ENCODE assay signal across 9 cellular contexts in the genomic region with DNA sequence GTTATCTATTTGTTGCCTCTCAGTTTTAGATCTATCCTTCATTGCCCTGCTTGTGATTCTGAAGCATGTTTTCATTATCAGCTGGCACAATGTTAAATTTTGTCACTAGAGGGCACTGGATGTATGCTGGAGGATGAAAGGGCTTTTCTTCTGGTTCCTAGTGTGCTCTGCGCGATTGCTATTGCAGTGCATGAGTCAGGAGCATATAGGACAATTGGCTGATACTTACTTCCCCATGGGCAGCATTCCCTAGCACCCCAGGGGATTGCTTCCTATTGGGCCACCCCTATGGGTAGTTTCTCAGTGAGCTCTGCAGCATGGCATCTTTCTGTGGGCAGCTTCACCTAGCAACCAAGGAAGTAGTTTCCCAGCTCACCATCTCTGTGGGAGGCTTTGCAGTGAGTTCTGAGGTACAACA.
DNase-seq lines count a peak whose midpoint lies in the region; ATAC-seq and TF ChIP-seq lines count a peak whose summit lies in the region.
"Had no signal": no experiment of that assay in that cellular context is flagged by ENCODE, and none has a peak within 500 bp of the region (broad histone marks: within the 10 kb centered on the region; RNA-seq: fewer than 3 reads in every experiment).

No MANE protein-coding gene starts in this region.

- no peaks in the 10 kb centered on the region for H3K4me1 ChIP-seq in Loucy (ENCODE audit: insufficient read depth, low read length, poor library complexity, severe bottlenecking)

- TF ChIP-seq EP300 in neural cell (conservative IDR thresholded peaks at IDR 0.05; ENCODE audit: poor library complexity, severe bottlenecking) = no peak

- H3K79me2 ChIP-seq in Loucy (ENCODE audit: insufficient read depth, low read length) = no peaks in the 10 kb centered on the region
- no peaks in the 10 kb centered on the region for H3K79me2 ChIP-seq in neural cell (replicated peaks; ENCODE audit: insufficient read depth, low read length)

- H3K9ac ChIP-seq in Loucy (ENCODE audit: low read depth, low read length, poor library complexity, severe bottlenecking) = no peak overlapping the region
- no peak overlapping the region for H3K9ac ChIP-seq in neural cell (ENCODE audit: low read length)

- no peaks in the 10 kb centered on the region for H3F3A ChIP-seq in Loucy (ENCODE audit: low read depth)
- H3F3A ChIP-seq in neural cell (ENCODE audit: insufficient read depth, low read length, poor library complexity, severe bottlenecking) = no peaks in the 10 kb centered on the region

- no peaks in the 10 kb centered on the region for H3K27me3 ChIP-seq in Loucy (ENCODE audit: insufficient read depth, low read length, poor library complexity, severe bottlenecking)
- no peaks in the 10 kb centered on the region for H3K27me3 ChIP-seq in neural cell (ENCODE audit: insufficient read depth, low read depth, low read length)
- H3K27me3 ChIP-seq: neutrophil had no signal

- in situ Hi-C loops in GM13977 (cut with MboI; ENCODE audit: low pct_unique_long_range_greater_than_20kb, low sequenced_read_pairs, unreplicated experiment) = loop anchor here (25.0 kb wide), 1 partner anchor 264 kb away; no protein-coding TSS in a partner anchor

- H3K9me3 ChIP-seq in Loucy (ENCODE audit: insufficient read depth, low read depth, low read length) (no peaks in the 10 kb centered on the region), neural cell (ENCODE audit: low read length) (no peaks in the 10 kb centered on the region)
- H3K9me3 ChIP-seq: neutrophil had no signal

- peak; percentile 92 for ATAC-seq in HG02588 (IDR thresholded peaks at IDR 0.05; ENCODE audit: unreplicated experiment)

- TF ChIP-seq CTCF in GM13977 (IDR thresholded peaks at IDR 0.05; ENCODE audit: extremely low read depth, insufficient read depth, missing control alignments) (peak; percentile 68), Loucy (conservative IDR thresholded peaks at IDR 0.05; ENCODE audit: low read length) (peak; percentile 92), neural cell (IDR thresholded peaks at IDR 0.05; ENCODE audit: poor library complexity, severe bottlenecking) (peak; percentile 95)

- H2AFZ ChIP-seq in Loucy (ENCODE audit: low read length) (peak overlapping the region; percentile 47), neural cell (ENCODE audit: low read depth, low read length) (no peak overlapping the region)

- H3K4me2 ChIP-seq in Loucy (ENCODE audit: low read depth, low read length, poor library complexity, severe bottlenecking) = no peak overlapping the region
- H3K4me2 ChIP-seq in neural cell (ENCODE audit: low read length) = no peak overlapping the region

- H3K36me3 ChIP-seq in Loucy (ENCODE audit: insufficient read depth, low read length) (no peaks in the 10 kb centered on the region), neural cell (ENCODE audit: insufficient read depth, low read length) (no peaks in the 10 kb centered on the region)
- H3K36me3 ChIP-seq: neutrophil had no signal

- DNase-seq in AML-193 (lab: John Stamatoyannopoulos, UW) (peak; percentile 44 to 63), GM13977 (ENCODE audit: low spot score) (peak; percentile 37), SHP77 (lab: John Stamatoyannopoulos, UW) (peak; percentile 44 to 47), epithelial cell of prostate (ENCODE audit: low read depth, low spot score) (peak; percentile 58), DMS79 treated with DMSO at 0.1 percent for 48 hours (lab: John Stamatoyannopoulos, UW) (no peak)

- peak; percentile 98 for TF ChIP-seq RAD21 in neural cell (conservative IDR thresholded peaks at IDR 0.05)

- H4K20me1 ChIP-seq in Loucy (ENCODE audit: insufficient read depth, low read length, poor library complexity, severe bottlenecking) = no peaks in the 10 kb centered on the region
- H4K20me1 ChIP-seq in neural cell (ENCODE audit: insufficient read depth) = no peaks in the 10 kb centered on the region

- H3K4me3 ChIP-seq in Loucy (ENCODE audit: low read length, poor library complexity, severe bottlenecking) = no peak overlapping the region
- no peak overlapping the region for H3K4me3 ChIP-seq in neural cell (ENCODE audit: low read length)

- H3K27ac ChIP-seq in epithelial cell of prostate (no peak overlapping the region), neural cell (ENCODE audit: low read length) (no peak overlapping the region)
- H3K27ac ChIP-seq: neutrophil had no signal

- no peaks in the 10 kb centered on the region for H3K9me2 ChIP-seq in Loucy (replicated peaks; ENCODE audit: low read depth, low read length)
- H3K9me2 ChIP-seq in neural cell (ENCODE audit: insufficient read depth, low read length) = no peaks in the 10 kb centered on the region

TF ChIP-seq in neural cell, 6 proteins besides CTCF, POLR2A, EP300 and RAD21:
- TF ChIP-seq SMC3 (conservative IDR thresholded peaks at IDR 0.05; ENCODE audit: poor library complexity) = peak; percentile 96
- TF ChIP-seq, protein P1, sequence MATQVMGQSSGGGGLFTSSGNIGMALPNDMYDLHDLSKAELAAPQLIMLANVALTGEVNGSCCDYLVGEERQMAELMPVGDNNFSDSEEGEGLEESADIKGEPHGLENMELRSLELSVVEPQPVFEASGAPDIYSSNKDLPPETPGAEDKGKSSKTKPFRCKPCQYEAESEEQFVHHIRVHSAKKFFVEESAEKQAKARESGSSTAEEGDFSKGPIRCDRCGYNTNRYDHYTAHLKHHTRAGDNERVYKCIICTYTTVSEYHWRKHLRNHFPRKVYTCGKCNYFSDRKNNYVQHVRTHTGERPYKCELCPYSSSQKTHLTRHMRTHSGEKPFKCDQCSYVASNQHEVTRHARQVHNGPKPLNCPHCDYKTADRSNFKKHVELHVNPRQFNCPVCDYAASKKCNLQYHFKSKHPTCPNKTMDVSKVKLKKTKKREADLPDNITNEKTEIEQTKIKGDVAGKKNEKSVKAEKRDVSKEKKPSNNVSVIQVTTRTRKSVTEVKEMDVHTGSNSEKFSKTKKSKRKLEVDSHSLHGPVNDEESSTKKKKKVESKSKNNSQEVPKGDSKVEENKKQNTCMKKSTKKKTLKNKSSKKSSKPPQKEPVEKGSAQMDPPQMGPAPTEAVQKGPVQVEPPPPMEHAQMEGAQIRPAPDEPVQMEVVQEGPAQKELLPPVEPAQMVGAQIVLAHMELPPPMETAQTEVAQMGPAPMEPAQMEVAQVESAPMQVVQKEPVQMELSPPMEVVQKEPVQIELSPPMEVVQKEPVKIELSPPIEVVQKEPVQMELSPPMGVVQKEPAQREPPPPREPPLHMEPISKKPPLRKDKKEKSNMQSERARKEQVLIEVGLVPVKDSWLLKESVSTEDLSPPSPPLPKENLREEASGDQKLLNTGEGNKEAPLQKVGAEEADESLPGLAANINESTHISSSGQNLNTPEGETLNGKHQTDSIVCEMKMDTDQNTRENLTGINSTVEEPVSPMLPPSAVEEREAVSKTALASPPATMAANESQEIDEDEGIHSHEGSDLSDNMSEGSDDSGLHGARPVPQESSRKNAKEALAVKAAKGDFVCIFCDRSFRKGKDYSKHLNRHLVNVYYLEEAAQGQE (IDR thresholded peaks at IDR 0.05; ENCODE audit: borderline replicate concordance) = no peak
